Comparison of ENCODE assay signal across 20 cellular contexts in genomic region chr3:177203689-177204395, GRCh38. TPM values are rescaled to one million over a fixed set of nuclear protein-coding genes. Genes with fewer than 3 reads are reported as not detected.
A peak's percentile ranks its signal among the peaks of the same experiment; 100 is the strongest.
DNase-seq lines count a peak whose midpoint lies in the region; ATAC-seq and TF ChIP-seq lines count a peak whose summit lies in the region.
"Had no signal": no experiment of that assay in that cellular context is flagged by ENCODE, and none has a peak within 500 bp of the region (broad histone marks: within the 10 kb centered on the region; RNA-seq: fewer than 3 reads in every experiment).

No MANE protein-coding gene starts in this region.

- no peak overlapping the region for H3K9ac ChIP-seq in BLaER1

- no peaks in the 10 kb centered on the region for H3K9me3 Mint-ChIP-seq in activated CD8-positive, alpha-beta memory T cell treated with anti-CD3 and anti-CD28 coated beads, Interleukin-2, amount 10 ng/mL, durations not matched to agents 7 days and 5 days (ENCODE audit: low read depth)
- H3K9me3 Mint-ChIP-seq in chondrocyte (ENCODE audit: low read depth), result no peaks in the 10 kb centered on the region
- H3K9me3 Mint-ChIP-seq: CD4-positive, alpha-beta memory T cell had no signal

- no peak overlapping the region for H3K4me2 ChIP-seq in BLaER1
- H3K4me2 ChIP-seq: GM23338 had no signal

- WGBS in spleen, 5 donors, result 91 to 99% (median 97%) methylated on average over 35 to 43 of the region's 43 CpGs

- H3K4me3 ChIP-seq in BLaER1 (0 out of 2 replicates have a peak overlapping the region, but pooled peaks have one; percentile 18), spleen (no peak overlapping the region)
- H3K4me3 ChIP-seq: GM23338 had no signal

- peaks cover 2% of the 10 kb centered on the region for H3K36me3 Mint-ChIP-seq in activated CD8-positive, alpha-beta memory T cell treated with anti-CD3 and anti-CD28 coated beads, Interleukin-2, amount 10 ng/mL, durations not matched to agents 7 days and 5 days
- H3K36me3 Mint-ChIP-seq in chondrocyte (ENCODE audit: low read depth), result no peaks in the 10 kb centered on the region

- H3K4me3 Mint-ChIP-seq in activated CD8-positive, alpha-beta memory T cell treated with anti-CD3 and anti-CD28 coated beads, Interleukin-2, amount 10 ng/mL, durations not matched to agents 7 days and 5 days, result no peak overlapping the region
- no peak overlapping the region for H3K4me3 Mint-ChIP-seq in chondrocyte (ENCODE audit: unreplicated experiment)
- H3K4me3 Mint-ChIP-seq: B cell; CD4-positive, alpha-beta memory T cell; GM23338; H9 had no signal

- H3K27ac Mint-ChIP-seq in activated CD8-positive, alpha-beta memory T cell treated with anti-CD3 and anti-CD28 coated beads, Interleukin-2, amount 10 ng/mL, durations not matched to agents 7 days and 5 days, result no peak overlapping the region
- H3K27ac Mint-ChIP-seq in chondrocyte (ENCODE audit: unreplicated experiment), result no peak overlapping the region
- H3K27ac Mint-ChIP-seq: B cell, GM23338, H9 had no signal

- no peak for TF ChIP-seq POLR2A in spleen (IDR thresholded peaks at IDR 0.05)

- peak; percentile 32 for DNase-seq in activated CD8-positive, alpha-beta memory T cell treated with anti-CD3 and anti-CD28 coated beads, Interleukin-2, amount 50 U/mL, for 48 hours
- no peak for DNase-seq in activated CD8-positive, alpha-beta memory T cell treated with anti-CD3 and anti-CD28 coated beads, Interleukin-2, amount 10 ng/mL, durations not matched to agents 7 days and 5 days
- DNase-seq in chondrocyte (ENCODE audit: low spot score), result peak; percentile 92
- peak; percentile 81 for DNase-seq in spleen
- DNase-seq in stimulated activated CD4-positive, alpha-beta T cell treated with anti-CD3 and anti-CD28 coated beads, Interleukin-15, amount 100 ng/mL, for 24 hours, result no peak
- DNase-seq in KBM-7, result no peak
- DNase-seq: C1 segment of cervical spinal cord; Calu3; CD4-positive, alpha-beta memory T cell; COR-L47; DMS53; DMS79 treated with DMSO at 0.1 percent for 48 hours; GF-D8; H9 had no signal

- H3K27me3 ChIP-seq in BLaER1 (no peaks in the 10 kb centered on the region), spleen (replicated peaks in 1 of 7) (no peaks in the 10 kb centered on the region)

- in situ Hi-C loops in KBM-7 (cut with MboI; ENCODE audit: low pct_unique_long_range_greater_than_20kb, low sequenced_read_pairs), result no loop called here

- H3K4me1 ChIP-seq in BLaER1, result peaks cover 40% of the 10 kb centered on the region
- H3K4me1 ChIP-seq in spleen, result peaks cover 3 to 41% (median 20%) of the 10 kb centered on the region in 6 donors

- TF ChIP-seq CTCF in chondrocyte (IDR thresholded peaks at IDR 0.05) (no peak), spleen (IDR thresholded peaks at IDR 0.05 in 8 of 11, conservative IDR thresholded peaks at IDR 0.05 in 3 of 11) (no peak)

- no peak for ATAC-seq in activated CD8-positive, alpha-beta memory T cell treated with anti-CD3 and anti-CD28 coated beads, Interleukin-2, amount 10 ng/mL, durations not matched to agents 7 days and 5 days
- ATAC-seq in HG03457 (IDR thresholded peaks at IDR 0.05; ENCODE audit: unreplicated experiment), result no peak
- ATAC-seq: GM23338, HCT116 had no signal

- no peaks in the 10 kb centered on the region for H3K27me3 Mint-ChIP-seq in activated CD8-positive, alpha-beta memory T cell treated with anti-CD3 and anti-CD28 coated beads, Interleukin-2, amount 10 ng/mL, durations not matched to agents 7 days and 5 days
- no peaks in the 10 kb centered on the region for H3K27me3 Mint-ChIP-seq in chondrocyte (ENCODE audit: low read depth)
- H3K27me3 Mint-ChIP-seq: B cell; CD4-positive, alpha-beta memory T cell had no signal

- no peak overlapping the region for H3K27ac ChIP-seq in BLaER1
- no peak overlapping the region for H3K27ac ChIP-seq in spleen
- H3K27ac ChIP-seq: 22Rv1 had no signal

- peaks cover 50% of the 10 kb centered on the region for H3K4me1 Mint-ChIP-seq in activated CD8-positive, alpha-beta memory T cell treated with anti-CD3 and anti-CD28 coated beads, Interleukin-2, amount 10 ng/mL, durations not matched to agents 7 days and 5 days
- peaks cover 18% of the 10 kb centered on the region for H3K4me1 Mint-ChIP-seq in chondrocyte (ENCODE audit: low read depth)

- intact Hi-C loops in spleen (cut with DNase I; ENCODE audit: low total_unique reads), result no loop called here

- H3K36me3 ChIP-seq in BLaER1 (peaks cover 7% of the 10 kb centered on the region; the same call in 1 of the 2 replicates), spleen (no peaks in the 10 kb centered on the region)

- CTCF ChIA-PET in activated CD8-positive, alpha-beta memory T cell treated with anti-CD3 and anti-CD28 coated beads, Interleukin-2, amount 10 ng/mL, durations not matched to agents 7 days and 5 days (lab: Charles Lee), result interaction anchor here (1.2 kb wide), 1 partner anchor 94 kb away, joined by 3 read pairs; no protein-coding TSS in a partner anchor

- H4K20me1 ChIP-seq in BLaER1, result no peaks in the 10 kb centered on the region

- H3K9me3 ChIP-seq in BLaER1 (peaks cover 27% of the 10 kb centered on the region), spleen (peaks cover 0 to 10% (median 0%) of the 10 kb centered on the region in 8 donors)

RNA-seq across cellular contexts. Expression of gene TBL1XR1, which starts 6.6 kb away (rescaled TPM):
- 100 to 1,000 TPM; 143 to 214 TPM for total RNA-seq in activated CD8-positive, alpha-beta memory T cell treated with anti-CD3 and anti-CD28 coated beads, Interleukin-2, amount 10 ng/mL, durations not matched to agents 7 days and 5 days
- total RNA-seq in chondrocyte (225 to 372 TPM (median 357 TPM) in 3 replicates), spleen (100 to 1,000 TPM in 5 of 7 donors, 10 to 100 TPM in 2; 78.0 to 168 (median 153) TPM)
- polyA plus RNA-seq in spleen, result 10 to 100 TPM; 32.4 to 43.9 (median 32.8) TPM

Comparison
In these comparisons a context has a peak if more than half of its experiments do, and no peak if none do; other contexts are left out.
1. DNase-seq: peak in activated CD8-positive, alpha-beta memory T cell treated with anti-CD3 and anti-CD28 coated beads, Interleukin-2, amount 50 U/mL, for 48 hours (single experiment), chondrocyte (single experiment) and spleen (single experiment); none in activated CD8-positive, alpha-beta memory T cell treated with anti-CD3 and anti-CD28 coated beads, Interleukin-2, amount 10 ng/mL, durations not matched to agents 7 days and 5 days (single experiment), stimulated activated CD4-positive, alpha-beta T cell treated with anti-CD3 and anti-CD28 coated beads, Interleukin-15, amount 100 ng/mL, for 24 hours (single experiment) and KBM-7 (single experiment).